18 cellular contexts compared by ENCODE assay signal in the genomic region with DNA sequence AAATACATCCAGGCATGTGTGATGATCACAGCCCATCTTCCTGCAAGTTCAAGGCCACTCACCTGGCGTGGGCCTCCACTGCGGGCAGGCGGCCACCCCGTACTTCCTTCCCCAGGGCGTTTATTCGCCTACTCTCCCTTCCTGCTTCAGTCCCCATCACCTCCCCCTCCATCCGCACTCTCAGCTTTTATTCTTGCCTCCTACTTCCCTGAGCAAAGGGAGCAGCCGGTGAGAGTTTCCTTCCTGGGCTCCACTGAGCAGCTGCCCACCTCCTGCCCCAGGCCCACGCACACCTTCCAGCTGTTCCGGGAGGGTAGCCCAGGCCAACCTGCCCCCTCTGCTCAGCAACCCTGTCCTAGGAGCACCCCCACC. TPM values are rescaled to one million over a fixed set of nuclear protein-coding genes. Genes with fewer than 3 reads are reported as not detected.
DNase-seq lines count a peak whose midpoint lies in the region; ATAC-seq, FAIRE-seq and TF ChIP-seq lines count a peak whose summit lies in the region.
"Had no signal": no experiment of that assay in that cellular context is flagged by ENCODE, and none has a peak within 500 bp of the region (broad histone marks: within the 10 kb centered on the region; RNA-seq: fewer than 3 reads in every experiment).

No MANE protein-coding gene starts in this region.

- no peak overlapping the region for H3K4me3 ChIP-seq in testis
- H3K4me3 ChIP-seq: K562 had no signal

- peaks cover 1% of the 10 kb centered on the region for H3K4me1 ChIP-seq in testis

- ATAC-seq in activated T-cell treated with anti-CD3 and anti-CD28 coated beads, Interleukin-2, amount 50 U/mL, for 4 hours = no peak
- ATAC-seq in activated CD8-positive, alpha-beta memory T cell treated with anti-CD3 and anti-CD28 coated beads, Interleukin-2, amount 10 ng/mL, durations not matched to agents 7 days and 5 days = no peak
- ATAC-seq: K562 had no signal

- peaks cover 18% of the 10 kb centered on the region for H3K4me1 Mint-ChIP-seq in activated T-cell treated with anti-CD3 and anti-CD28 coated beads, Interleukin-2, amount 50 U/mL, for 4 hours (ENCODE audit: low read depth)
- H3K4me1 Mint-ChIP-seq in activated CD8-positive, alpha-beta memory T cell treated with anti-CD3 and anti-CD28 coated beads, Interleukin-2, amount 10 ng/mL, durations not matched to agents 7 days and 5 days = peaks cover 8% of the 10 kb centered on the region
- peaks cover 13% of the 10 kb centered on the region for H3K4me1 Mint-ChIP-seq in activated naive CD4-positive, alpha-beta T cell treated with anti-CD3 and anti-CD28 coated beads, Interleukin-2, amount 10 ng/mL, durations not matched to agents 7 days and 5 days

- 63 to 74% methylated on average over 10 of the region's 10 CpGs for WGBS in testis, 2 donors

- CTCF ChIA-PET in activated CD8-positive, alpha-beta memory T cell treated with anti-CD3 and anti-CD28 coated beads, Interleukin-2, amount 10 ng/mL, durations not matched to agents 7 days and 5 days (lab: Charles Lee) = interaction anchor here (0.6 to 1.5 kb wide), 13 partner anchors 11 to 283 kb away, joined by 3 to 6 read pairs (median 3); no protein-coding TSS in a partner anchor
- CTCF ChIA-PET in activated naive CD4-positive, alpha-beta T cell treated with anti-CD3 and anti-CD28 coated beads, Interleukin-2, amount 10 ng/mL, durations not matched to agents 7 days and 5 days (lab: Charles Lee) = interaction anchor here (0.7 to 2.2 kb wide), 6 partner anchors 10 to 211 kb away, joined by 3 to 11 read pairs (median 3); no protein-coding TSS in a partner anchor

- TF ChIP-seq POLR2A in testis (IDR thresholded peaks at IDR 0.05) = no peak

- peaks cover 46% of the 10 kb centered on the region for H3K27me3 Mint-ChIP-seq in activated T-cell treated with anti-CD3 and anti-CD28 coated beads, Interleukin-2, amount 50 U/mL, for 4 hours (ENCODE audit: low read depth)
- peaks cover 41% of the 10 kb centered on the region for H3K27me3 Mint-ChIP-seq in activated CD8-positive, alpha-beta memory T cell treated with anti-CD3 and anti-CD28 coated beads, Interleukin-2, amount 10 ng/mL, durations not matched to agents 7 days and 5 days
- H3K27me3 Mint-ChIP-seq in activated naive CD4-positive, alpha-beta T cell treated with anti-CD3 and anti-CD28 coated beads, Interleukin-2, amount 10 ng/mL, durations not matched to agents 7 days and 5 days = peaks cover 87% of the 10 kb centered on the region

- intact Hi-C loops in testis (cut with DNase I; ENCODE audit: low total_unique reads) = no loop called here

- H3K36me3 ChIP-seq in testis (ENCODE audit: low read depth, missing control alignments) = no peaks in the 10 kb centered on the region

- TF ChIP-seq CTCF in testis (IDR thresholded peaks at IDR 0.05) (no peak), D721Med (IDR thresholded peaks at IDR 0.05; ENCODE audit: insufficient read depth, missing control alignments) (no peak)

- DNase-seq in activated T-cell treated with anti-CD3 and anti-CD28 coated beads, Interleukin-2, amount 50 U/mL, for 4 hours = no peak
- no peak for DNase-seq in activated T-cell treated with anti-CD3 and anti-CD28 coated beads, Interleukin-2, amount 50 U/mL, for 48 hours
- DNase-seq in activated CD8-positive, alpha-beta memory T cell treated with anti-CD3 and anti-CD28 coated beads, Interleukin-2, amount 10 ng/mL, durations not matched to agents 7 days and 5 days = peak; percentile 22
- DNase-seq in mesenteric fat pad (ENCODE audit: low spot score) (peak; percentile 55), testis (peak; percentile 2), NCI-H345 (lab: John Stamatoyannopoulos, UW) (no peak), D721Med (ENCODE audit: insufficient read length, low spot score) (no peak)
- no peak for DNase-seq in activated naive CD4-positive, alpha-beta T cell treated with anti-CD3 and anti-CD28 coated beads, Interleukin-2, amount 10 ng/mL, durations not matched to agents 7 days and 5 days
- DNase-seq: COR-L47, NCI-H1092 treated with DMSO at 0.1 percent for 48 hours, NCI-H1694, NCI-H774, SHP77 had no signal

- no peak overlapping the region for H3K27ac Mint-ChIP-seq in activated CD8-positive, alpha-beta memory T cell treated with anti-CD3 and anti-CD28 coated beads, Interleukin-2, amount 10 ng/mL, durations not matched to agents 7 days and 5 days
- no peak overlapping the region for H3K27ac Mint-ChIP-seq in activated naive CD4-positive, alpha-beta T cell treated with anti-CD3 and anti-CD28 coated beads, Interleukin-2, amount 10 ng/mL, durations not matched to agents 7 days and 5 days

- peak overlapping the region; percentile 24 for H3K4me3 Mint-ChIP-seq in activated T-cell treated with anti-CD3 and anti-CD28 coated beads, Interleukin-2, amount 50 U/mL, for 4 hours
- H3K4me3 Mint-ChIP-seq in activated CD8-positive, alpha-beta memory T cell treated with anti-CD3 and anti-CD28 coated beads, Interleukin-2, amount 10 ng/mL, durations not matched to agents 7 days and 5 days = no peak overlapping the region
- H3K4me3 Mint-ChIP-seq in activated naive CD4-positive, alpha-beta T cell treated with anti-CD3 and anti-CD28 coated beads, Interleukin-2, amount 10 ng/mL, durations not matched to agents 7 days and 5 days = no peak overlapping the region

- no peaks in the 10 kb centered on the region for H3K9me3 Mint-ChIP-seq in activated T-cell treated with anti-CD3 and anti-CD28 coated beads, Interleukin-2, amount 50 U/mL, for 4 hours
- no peaks in the 10 kb centered on the region for H3K9me3 Mint-ChIP-seq in activated CD8-positive, alpha-beta memory T cell treated with anti-CD3 and anti-CD28 coated beads, Interleukin-2, amount 10 ng/mL, durations not matched to agents 7 days and 5 days (ENCODE audit: low read depth)
- no peaks in the 10 kb centered on the region for H3K9me3 Mint-ChIP-seq in activated naive CD4-positive, alpha-beta T cell treated with anti-CD3 and anti-CD28 coated beads, Interleukin-2, amount 10 ng/mL, durations not matched to agents 7 days and 5 days

- H3K27me3 ChIP-seq in testis = no peaks in the 10 kb centered on the region

- no peak for FAIRE-seq in D721Med (lab: Jason Lieb, UNC)
- FAIRE-seq: A204.1, K562, RCC 7860 had no signal

- no peaks in the 10 kb centered on the region for H3K36me3 Mint-ChIP-seq in activated T-cell treated with anti-CD3 and anti-CD28 coated beads, Interleukin-2, amount 50 U/mL, for 4 hours (ENCODE audit: insufficient read depth)
- H3K36me3 Mint-ChIP-seq in activated CD8-positive, alpha-beta memory T cell treated with anti-CD3 and anti-CD28 coated beads, Interleukin-2, amount 10 ng/mL, durations not matched to agents 7 days and 5 days = no peaks in the 10 kb centered on the region
- H3K36me3 Mint-ChIP-seq in activated naive CD4-positive, alpha-beta T cell treated with anti-CD3 and anti-CD28 coated beads, Interleukin-2, amount 10 ng/mL, durations not matched to agents 7 days and 5 days = no peaks in the 10 kb centered on the region
- H3K36me3 Mint-ChIP-seq: CD14-positive monocyte had no signal

- no peak overlapping the region for H3K27ac ChIP-seq in testis
- H3K27ac ChIP-seq: HL-60 had no signal

- no peaks in the 10 kb centered on the region for H3K9me3 ChIP-seq in testis

RNA-seq across cellular contexts. Expression of gene CYP46A1, which starts 4.1 kb away (rescaled TPM):
- under 1 TPM; 0.08 to 0.32 (median 0.14) TPM for total RNA-seq in activated T-cell treated with anti-CD3 and anti-CD28 coated beads, Interleukin-2, amount 50 U/mL, for 4 hours
- total RNA-seq in activated CD8-positive, alpha-beta memory T cell treated with anti-CD3 and anti-CD28 coated beads, Interleukin-2, amount 10 ng/mL, durations not matched to agents 7 days and 5 days = under 1 TPM in 1 of 2 experiments, not detected in 1; 0.15 TPM
- total RNA-seq in mesenteric fat pad (3.1 TPM), testis (1 to 10 TPM; 4.2 to 4.6 TPM)
- polyA plus RNA-seq in testis (ENCODE audit: insufficient read depth, low read depth, low replicate concordance) = 2.5 TPM
- total RNA-seq: K562 had no signal
- polyA plus RNA-seq: CD14-positive monocyte, K562 had no signal

RNA-seq across cellular contexts. Expression of gene HHIPL1, which starts 43.3 kb away (rescaled TPM):
- not detected for total RNA-seq in activated T-cell treated with anti-CD3 and anti-CD28 coated beads, Interleukin-2, amount 50 U/mL, for 4 hours
- under 1 TPM in 1 of 2 experiments, not detected in 1; 0.09 TPM for total RNA-seq in activated CD8-positive, alpha-beta memory T cell treated with anti-CD3 and anti-CD28 coated beads, Interleukin-2, amount 10 ng/mL, durations not matched to agents 7 days and 5 days
- total RNA-seq in mesenteric fat pad (3.8 TPM), testis (1 to 10 TPM; 2.7 to 3.9 TPM)
- polyA plus RNA-seq in testis (ENCODE audit: insufficient read depth, low read depth, low replicate concordance) = 1.0 TPM
- total RNA-seq: K562 had no signal
- polyA plus RNA-seq: CD14-positive monocyte, K562 had no signal

Comparison
In these comparisons a context has a peak if more than half of its experiments do, and no peak if none do; other contexts are left out.
1. DNase-seq: peak in activated CD8-positive, alpha-beta memory T cell treated with anti-CD3 and anti-CD28 coated beads, Interleukin-2, amount 10 ng/mL, durations not matched to agents 7 days and 5 days (single experiment), mesenteric fat pad (single experiment) and testis (single experiment); none in activated T-cell treated with anti-CD3 and anti-CD28 coated beads, Interleukin-2, amount 50 U/mL, for 4 hours (single experiment), activated T-cell treated with anti-CD3 and anti-CD28 coated beads, Interleukin-2, amount 50 U/mL, for 48 hours (0 of 2), activated naive CD4-positive, alpha-beta T cell treated with anti-CD3 and anti-CD28 coated beads, Interleukin-2, amount 10 ng/mL, durations not matched to agents 7 days and 5 days (single experiment), NCI-H345 (single experiment) and D721Med (single experiment).